In the genomic region with DNA sequence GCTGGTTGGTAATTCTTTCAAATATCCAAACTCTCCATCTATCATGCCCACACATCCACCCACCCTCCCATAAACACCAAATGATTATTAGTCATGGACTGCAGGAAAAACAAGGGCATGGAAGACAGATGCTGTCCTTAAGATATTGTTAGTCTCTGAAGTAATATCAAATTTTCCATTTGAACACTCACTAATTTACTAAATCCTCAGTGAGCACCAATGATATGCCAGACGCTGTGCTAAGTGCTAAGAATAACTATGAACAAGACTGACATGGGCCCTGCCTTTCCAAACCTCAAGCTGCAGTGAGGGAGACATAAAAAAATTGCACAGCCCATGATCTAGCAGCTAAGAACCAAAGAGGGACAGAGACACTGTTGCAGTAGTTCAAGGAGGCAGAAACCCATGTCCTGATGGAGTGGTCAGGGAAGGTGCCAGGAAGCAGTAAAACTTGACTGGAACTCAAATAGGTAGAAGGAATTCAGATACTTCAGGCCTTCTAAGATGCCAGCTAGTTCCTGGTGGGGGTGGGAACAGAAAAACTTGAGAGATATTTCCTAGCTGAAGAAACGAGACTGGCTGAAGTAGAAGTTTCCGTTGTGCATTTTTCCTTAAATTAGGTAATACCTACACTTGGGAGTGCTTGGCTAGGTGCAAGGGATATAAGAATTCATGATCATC, we compare ENCODE assay signal across 2 cellular contexts.
TF ChIP-seq lines count a peak whose summit lies in the region.

No MANE protein-coding gene starts in this region.

TF ChIP-seq in SK-N-SH, 30 proteins besides CTCF, POLR2A, EP300 and RAD21 (continued from another document):
- TF ChIP-seq GATA2 (CRISPR knock-in tag; IDR thresholded peaks at IDR 0.05) (no peak), RFX5 (IDR thresholded peaks at IDR 0.05; ENCODE audit: low read length) (no peak), RXRA (IDR thresholded peaks at IDR 0.05; ENCODE audit: borderline replicate concordance, low read depth) (no peak), MEF2A (IDR thresholded peaks at IDR 0.05; ENCODE audit: borderline replicate concordance, low read depth) (no peak), NFIC (IDR thresholded peaks at IDR 0.05; ENCODE audit: borderline replicate concordance) (no peak), TAF1 (IDR thresholded peaks at IDR 0.05; ENCODE audit: borderline replicate concordance, low read depth, low read length) (no peak), FOSL2 (IDR thresholded peaks at IDR 0.05; ENCODE audit: borderline replicate concordance, low read depth) (no peak), FOXJ3 (CRISPR knock-in tag; IDR thresholded peaks at IDR 0.05) (no peak), GABPA (IDR thresholded peaks at IDR 0.05; ENCODE audit: low read depth) (no peak)
- TF ChIP-seq, protein P1, sequence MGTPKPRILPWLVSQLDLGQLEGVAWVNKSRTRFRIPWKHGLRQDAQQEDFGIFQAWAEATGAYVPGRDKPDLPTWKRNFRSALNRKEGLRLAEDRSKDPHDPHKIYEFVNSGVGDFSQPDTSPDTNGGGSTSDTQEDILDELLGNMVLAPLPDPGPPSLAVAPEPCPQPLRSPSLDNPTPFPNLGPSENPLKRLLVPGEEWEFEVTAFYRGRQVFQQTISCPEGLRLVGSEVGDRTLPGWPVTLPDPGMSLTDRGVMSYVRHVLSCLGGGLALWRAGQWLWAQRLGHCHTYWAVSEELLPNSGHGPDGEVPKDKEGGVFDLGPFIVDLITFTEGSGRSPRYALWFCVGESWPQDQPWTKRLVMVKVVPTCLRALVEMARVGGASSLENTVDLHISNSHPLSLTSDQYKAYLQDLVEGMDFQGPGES (IDR thresholded peaks at IDR 0.05; ENCODE audit: low read depth, low read length), result no peak
- TF ChIP-seq, protein P2, sequence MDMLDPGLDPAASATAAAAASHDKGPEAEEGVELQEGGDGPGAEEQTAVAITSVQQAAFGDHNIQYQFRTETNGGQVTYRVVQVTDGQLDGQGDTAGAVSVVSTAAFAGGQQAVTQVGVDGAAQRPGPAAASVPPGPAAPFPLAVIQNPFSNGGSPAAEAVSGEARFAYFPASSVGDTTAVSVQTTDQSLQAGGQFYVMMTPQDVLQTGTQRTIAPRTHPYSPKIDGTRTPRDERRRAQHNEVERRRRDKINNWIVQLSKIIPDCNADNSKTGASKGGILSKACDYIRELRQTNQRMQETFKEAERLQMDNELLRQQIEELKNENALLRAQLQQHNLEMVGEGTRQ (IDR thresholded peaks at IDR 0.05; ENCODE audit: borderline replicate concordance, low read depth, low read length), result no peak
- TF ChIP-seq, protein P3, sequence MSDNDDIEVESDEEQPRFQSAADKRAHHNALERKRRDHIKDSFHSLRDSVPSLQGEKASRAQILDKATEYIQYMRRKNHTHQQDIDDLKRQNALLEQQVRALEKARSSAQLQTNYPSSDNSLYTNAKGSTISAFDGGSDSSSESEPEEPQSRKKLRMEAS (IDR thresholded peaks at IDR 0.05; ENCODE audit: low read depth), result no peak
- TF ChIP-seq, protein P4, sequence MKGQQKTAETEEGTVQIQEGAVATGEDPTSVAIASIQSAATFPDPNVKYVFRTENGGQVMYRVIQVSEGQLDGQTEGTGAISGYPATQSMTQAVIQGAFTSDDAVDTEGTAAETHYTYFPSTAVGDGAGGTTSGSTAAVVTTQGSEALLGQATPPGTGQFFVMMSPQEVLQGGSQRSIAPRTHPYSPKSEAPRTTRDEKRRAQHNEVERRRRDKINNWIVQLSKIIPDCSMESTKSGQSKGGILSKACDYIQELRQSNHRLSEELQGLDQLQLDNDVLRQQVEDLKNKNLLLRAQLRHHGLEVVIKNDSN (IDR thresholded peaks at IDR 0.05; ENCODE audit: borderline replicate concordance, low read depth), result no peak
TF ChIP-seq in SK-N-SH: peak in this region for 0.

TF ChIP-seq in SK-N-SH treated with all-trans-retinoic acid at 6 μM for 48 hours, 23 proteins besides CTCF, POLR2A, EP300 and RAD21 (continued from another document):
- TF ChIP-seq, protein P5, sequence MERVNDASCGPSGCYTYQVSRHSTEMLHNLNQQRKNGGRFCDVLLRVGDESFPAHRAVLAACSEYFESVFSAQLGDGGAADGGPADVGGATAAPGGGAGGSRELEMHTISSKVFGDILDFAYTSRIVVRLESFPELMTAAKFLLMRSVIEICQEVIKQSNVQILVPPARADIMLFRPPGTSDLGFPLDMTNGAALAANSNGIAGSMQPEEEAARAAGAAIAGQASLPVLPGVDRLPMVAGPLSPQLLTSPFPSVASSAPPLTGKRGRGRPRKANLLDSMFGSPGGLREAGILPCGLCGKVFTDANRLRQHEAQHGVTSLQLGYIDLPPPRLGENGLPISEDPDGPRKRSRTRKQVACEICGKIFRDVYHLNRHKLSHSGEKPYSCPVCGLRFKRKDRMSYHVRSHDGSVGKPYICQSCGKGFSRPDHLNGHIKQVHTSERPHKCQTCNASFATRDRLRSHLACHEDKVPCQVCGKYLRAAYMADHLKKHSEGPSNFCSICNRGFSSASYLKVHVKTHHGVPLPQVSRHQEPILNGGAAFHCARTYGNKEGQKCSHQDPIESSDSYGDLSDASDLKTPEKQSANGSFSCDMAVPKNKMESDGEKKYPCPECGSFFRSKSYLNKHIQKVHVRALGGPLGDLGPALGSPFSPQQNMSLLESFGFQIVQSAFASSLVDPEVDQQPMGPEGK (CRISPR knock-in tag; IDR thresholded peaks at IDR 0.05; ENCODE audit: borderline replicate concordance), result no peak
- TF ChIP-seq TOX (CRISPR knock-in tag; IDR thresholded peaks at IDR 0.05; ENCODE audit: borderline replicate concordance) (no peak), ARNTL (CRISPR knock-in tag; IDR thresholded peaks at IDR 0.05; ENCODE audit: borderline replicate concordance, low read depth) (no peak), ZC3H10 (CRISPR knock-in tag; IDR thresholded peaks at IDR 0.05) (no peak), ZFP3 (CRISPR knock-in tag; IDR thresholded peaks at IDR 0.05) (no peak), ZFP30 (CRISPR knock-in tag; IDR thresholded peaks at IDR 0.05) (no peak), TCF4 (CRISPR knock-in tag; IDR thresholded peaks at IDR 0.05; ENCODE audit: borderline replicate concordance) (no peak), BACH2 (CRISPR knock-in tag; IDR thresholded peaks at IDR 0.05; ENCODE audit: borderline replicate concordance) (no peak), ZNF8 (CRISPR knock-in tag; IDR thresholded peaks at IDR 0.05) (no peak), OSR1 (CRISPR knock-in tag; IDR thresholded peaks at IDR 0.05) (no peak), CSDC2 (CRISPR knock-in tag; IDR thresholded peaks at IDR 0.05) (no peak)
- TF ChIP-seq, protein P6, sequence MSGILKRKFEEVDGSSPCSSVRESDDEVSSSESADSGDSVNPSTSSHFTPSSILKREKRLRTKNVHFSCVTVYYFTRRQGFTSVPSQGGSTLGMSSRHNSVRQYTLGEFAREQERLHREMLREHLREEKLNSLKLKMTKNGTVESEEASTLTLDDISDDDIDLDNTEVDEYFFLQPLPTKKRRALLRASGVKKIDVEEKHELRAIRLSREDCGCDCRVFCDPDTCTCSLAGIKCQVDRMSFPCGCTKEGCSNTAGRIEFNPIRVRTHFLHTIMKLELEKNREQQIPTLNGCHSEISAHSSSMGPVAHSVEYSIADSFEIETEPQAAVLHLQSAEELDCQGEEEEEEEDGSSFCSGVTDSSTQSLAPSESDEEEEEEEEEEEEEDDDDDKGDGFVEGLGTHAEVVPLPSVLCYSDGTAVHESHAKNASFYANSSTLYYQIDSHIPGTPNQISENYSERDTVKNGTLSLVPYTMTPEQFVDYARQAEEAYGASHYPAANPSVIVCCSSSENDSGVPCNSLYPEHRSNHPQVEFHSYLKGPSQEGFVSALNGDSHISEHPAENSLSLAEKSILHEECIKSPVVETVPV (CRISPR knock-in tag; IDR thresholded peaks at IDR 0.05), result no peak
- TF ChIP-seq, protein P7, sequence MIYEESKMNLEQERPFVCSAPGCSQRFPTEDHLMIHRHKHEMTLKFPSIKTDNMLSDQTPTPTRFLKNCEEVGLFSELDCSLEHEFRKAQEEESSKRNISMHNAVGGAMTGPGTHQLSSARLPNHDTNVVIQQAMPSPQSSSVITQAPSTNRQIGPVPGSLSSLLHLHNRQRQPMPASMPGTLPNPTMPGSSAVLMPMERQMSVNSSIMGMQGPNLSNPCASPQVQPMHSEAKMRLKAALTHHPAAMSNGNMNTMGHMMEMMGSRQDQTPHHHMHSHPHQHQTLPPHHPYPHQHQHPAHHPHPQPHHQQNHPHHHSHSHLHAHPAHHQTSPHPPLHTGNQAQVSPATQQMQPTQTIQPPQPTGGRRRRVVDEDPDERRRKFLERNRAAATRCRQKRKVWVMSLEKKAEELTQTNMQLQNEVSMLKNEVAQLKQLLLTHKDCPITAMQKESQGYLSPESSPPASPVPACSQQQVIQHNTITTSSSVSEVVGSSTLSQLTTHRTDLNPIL (CRISPR knock-in tag; IDR thresholded peaks at IDR 0.05; ENCODE audit: low read depth), result no peak
- TF ChIP-seq, protein P8, sequence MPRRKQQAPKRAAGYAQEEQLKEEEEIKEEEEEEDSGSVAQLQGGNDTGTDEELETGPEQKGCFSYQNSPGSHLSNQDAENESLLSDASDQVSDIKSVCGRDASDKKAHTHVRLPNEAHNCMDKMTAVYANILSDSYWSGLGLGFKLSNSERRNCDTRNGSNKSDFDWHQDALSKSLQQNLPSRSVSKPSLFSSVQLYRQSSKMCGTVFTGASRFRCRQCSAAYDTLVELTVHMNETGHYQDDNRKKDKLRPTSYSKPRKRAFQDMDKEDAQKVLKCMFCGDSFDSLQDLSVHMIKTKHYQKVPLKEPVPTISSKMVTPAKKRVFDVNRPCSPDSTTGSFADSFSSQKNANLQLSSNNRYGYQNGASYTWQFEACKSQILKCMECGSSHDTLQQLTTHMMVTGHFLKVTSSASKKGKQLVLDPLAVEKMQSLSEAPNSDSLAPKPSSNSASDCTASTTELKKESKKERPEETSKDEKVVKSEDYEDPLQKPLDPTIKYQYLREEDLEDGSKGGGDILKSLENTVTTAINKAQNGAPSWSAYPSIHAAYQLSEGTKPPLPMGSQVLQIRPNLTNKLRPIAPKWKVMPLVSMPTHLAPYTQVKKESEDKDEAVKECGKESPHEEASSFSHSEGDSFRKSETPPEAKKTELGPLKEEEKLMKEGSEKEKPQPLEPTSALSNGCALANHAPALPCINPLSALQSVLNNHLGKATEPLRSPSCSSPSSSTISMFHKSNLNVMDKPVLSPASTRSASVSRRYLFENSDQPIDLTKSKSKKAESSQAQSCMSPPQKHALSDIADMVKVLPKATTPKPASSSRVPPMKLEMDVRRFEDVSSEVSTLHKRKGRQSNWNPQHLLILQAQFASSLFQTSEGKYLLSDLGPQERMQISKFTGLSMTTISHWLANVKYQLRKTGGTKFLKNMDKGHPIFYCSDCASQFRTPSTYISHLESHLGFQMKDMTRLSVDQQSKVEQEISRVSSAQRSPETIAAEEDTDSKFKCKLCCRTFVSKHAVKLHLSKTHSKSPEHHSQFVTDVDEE (CRISPR knock-in tag; IDR thresholded peaks at IDR 0.05), result no peak
TF ChIP-seq in SK-N-SH treated with all-trans-retinoic acid at 6 μM for 48 hours: peak in this region for 0.
